Comparison of ENCODE assay signal across 1 cellular context in genomic region chr1:75449998-75450397, GRCh38.
TF ChIP-seq lines count a peak whose summit lies in the region.

No MANE protein-coding gene starts in this region.

TF ChIP-seq in K562, 482 proteins besides CTCF, POLR2A, EP300 and RAD21 (continued from another document):
- TF ChIP-seq CREB3L1 (IDR thresholded peaks at IDR 0.05; ENCODE audit: borderline replicate concordance, low read depth): no peak
- no peak for TF ChIP-seq NFE2 (IDR thresholded peaks at IDR 0.05; ENCODE audit: low read depth)
- peak; percentile 90 for TF ChIP-seq JUND (IDR thresholded peaks at IDR 0.05; ENCODE audit: borderline replicate concordance, low read depth, low read length)
- TF ChIP-seq JUND (tag; IDR thresholded peaks at IDR 0.05; ENCODE audit: borderline replicate concordance, low read depth, low read length): peak; percentile 89; the same call in 2 of the 3 replicates
- no peak for TF ChIP-seq ZNF592 (IDR thresholded peaks at IDR 0.05)
- no peak for TF ChIP-seq L3MBTL2 (IDR thresholded peaks at IDR 0.05)
- no peak for TF ChIP-seq RBM14 (IDR thresholded peaks at IDR 0.05; ENCODE audit: borderline replicate concordance, insufficient read depth, low read depth, low read length)
- no peak for TF ChIP-seq NR2C2 (CRISPR knock-in tag; IDR thresholded peaks at IDR 0.05)
- TF ChIP-seq NR2C2 (tag; IDR thresholded peaks at IDR 0.05): peak; percentile 60; the same call in 1 of the 2 replicates
- no peak for TF ChIP-seq RREB1 (CRISPR knock-in tag; IDR thresholded peaks at IDR 0.05)
